In the genomic region with DNA sequence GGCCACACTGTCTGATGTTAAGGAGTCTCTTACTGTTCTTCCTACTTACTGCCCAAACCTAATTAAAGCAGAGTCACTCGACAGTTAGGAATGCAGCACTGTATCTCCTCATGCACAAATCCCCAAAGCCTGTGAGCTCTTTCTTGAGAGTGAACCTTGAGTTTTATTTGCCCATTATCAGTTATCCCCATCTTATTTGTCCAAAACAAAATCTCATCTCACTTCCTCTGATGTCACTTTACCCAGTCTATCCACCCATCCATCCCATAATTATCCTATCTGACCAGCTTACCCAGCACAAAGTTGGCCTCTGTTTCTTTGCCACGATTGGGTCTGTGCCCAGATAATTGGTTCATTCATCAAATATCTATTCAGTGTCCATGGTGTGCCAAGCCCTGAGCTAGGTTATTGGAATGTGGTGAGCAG, we compare ENCODE assay signal across 14 cellular contexts.
DNase-seq lines count a peak whose midpoint lies in the region; ATAC-seq, FAIRE-seq and TF ChIP-seq lines count a peak whose summit lies in the region.
"Had no signal": no experiment of that assay in that cellular context is flagged by ENCODE, and none has a peak within 500 bp of the region (broad histone marks: within the 10 kb centered on the region; RNA-seq: fewer than 3 reads in every experiment).

No MANE protein-coding gene starts in this region.

- DNase-seq in HT1080 (ENCODE audit: low read depth) (peak; percentile 12), body of pancreas (peak in 3 of 4 donors; percentile 6 to 27 (median 22)), medulla oblongata (ENCODE audit: extremely low spot score) (peak; percentile 63), urothelium cell line (ENCODE audit: low spot score) (peak; percentile 27), NCI-H526 (lab: John Stamatoyannopoulos, UW) (no peak), UCSD-AML1 (lab: John Stamatoyannopoulos, UW; ENCODE audit: unreplicated experiment) (no peak), WERI-Rb-1 (no peak)
- DNase-seq: activated CD4-positive, alpha-beta T cell treated with anti-CD3 and anti-CD28 coated beads, Interleukin-2, amount 50 U/mL, for 1 hour; activated T-cell treated with anti-CD3 and anti-CD28 coated beads, Interleukin-2, amount 50 U/mL, for 72 hours; Calu3; NCI-H1105 treated with DMSO at 0.1 percent for 48 hours; OCI-M1; T-cell had no signal

- H3K4me3 ChIP-seq in body of pancreas (no peak overlapping the region), WERI-Rb-1 (ENCODE audit: low read depth, low read length) (no peak overlapping the region)
- H3K4me3 ChIP-seq: suprapubic skin had no signal

- WGBS in body of pancreas, 2 donors: 28 to 33% methylated on average over 2 of the region's 2 CpGs

- H3K4me1 ChIP-seq in body of pancreas: no peaks in the 10 kb centered on the region

- H3K27ac ChIP-seq in body of pancreas: no peak overlapping the region
- H3K27ac ChIP-seq in WERI-Rb-1: no peak overlapping the region
- H3K27ac ChIP-seq: suprapubic skin had no signal

- TF ChIP-seq POLR2A in body of pancreas (IDR thresholded peaks at IDR 0.05): no peak

- no peaks in the 10 kb centered on the region for H3K27me3 ChIP-seq in body of pancreas
- H3K27me3 ChIP-seq in WERI-Rb-1 (ENCODE audit: insufficient read depth, low read depth, severe bottlenecking): peaks cover 89% of the 10 kb centered on the region
- H3K27me3 ChIP-seq: suprapubic skin had no signal

- no peak for FAIRE-seq in urothelium cell line (lab: Jason Lieb, UNC)

- H3K36me3 ChIP-seq in body of pancreas (replicated peaks in 1 of 2; ENCODE audit: insufficient read depth in 1 of 2, low read depth in 2 of 2) (no peaks in the 10 kb centered on the region), WERI-Rb-1 (no peaks in the 10 kb centered on the region)
- H3K36me3 ChIP-seq: suprapubic skin had no signal

- H3K9me3 ChIP-seq in body of pancreas: no peaks in the 10 kb centered on the region
- H3K9me3 ChIP-seq in WERI-Rb-1 (ENCODE audit: severe bottlenecking): no peaks in the 10 kb centered on the region
- H3K9me3 ChIP-seq: suprapubic skin had no signal

- intact Hi-C loops in body of pancreas (cut with DNase I): no loop called here

- TF ChIP-seq CTCF in body of pancreas (IDR thresholded peaks at IDR 0.05) (no peak), WERI-Rb-1 (IDR thresholded peaks at IDR 0.05; ENCODE audit: low read depth, low read length) (no peak)

- ATAC-seq in body of pancreas: peak; percentile 60
- ATAC-seq: activated T-cell treated with anti-CD3 and anti-CD28 coated beads, Interleukin-2, amount 50 U/mL, for 72 hours; T-cell had no signal

Comparison
In these comparisons a context has a peak if more than half of its experiments do, and no peak if none do; other contexts are left out.
1. DNase-seq: peak in HT1080 (single experiment), body of pancreas (3 of 4), medulla oblongata (single experiment) and urothelium cell line (single experiment); none in NCI-H526 (0 of 2), UCSD-AML1 (single experiment) and WERI-Rb-1 (single experiment).